In genomic region chr18:51911582-51911981, GRCh38 we compare ENCODE assay signal across 29 cellular contexts.
DNase-seq lines count a peak whose midpoint lies in the region; TF ChIP-seq lines count a peak whose summit lies in the region.
"Had no signal": no experiment of that assay in that cellular context is flagged by ENCODE, and none has a peak within 500 bp of the region (broad histone marks: within the 10 kb centered on the region; RNA-seq: fewer than 3 reads in every experiment).

No MANE protein-coding gene starts in this region.

- no peak for TF ChIP-seq RAD21 in neural cell (conservative IDR thresholded peaks at IDR 0.05)

- TF ChIP-seq POLR2A in breast epithelium (IDR thresholded peaks at IDR 0.05), result no peak

- intact Hi-C loops in breast epithelium (cut with DNase I; ENCODE audit: low total_unique reads), result no loop called here

- H3K9me3 ChIP-seq in neural cell (ENCODE audit: low read length) (no peaks in the 10 kb centered on the region), breast epithelium (no peaks in the 10 kb centered on the region)
- H3K9me3 ChIP-seq: A549; BE2C; BLaER1; BLaER1 treated with 17β-estradiol and CSF1 and Interleukin-3, amounts not matched to agents 10 nM and 100 nM; Caco-2 had no signal

- peak overlapping the region; percentile 83 for H3K27ac ChIP-seq in neural cell (ENCODE audit: low read length)
- no peak overlapping the region for H3K27ac ChIP-seq in breast epithelium
- H3K27ac ChIP-seq: 22Rv1; A549; BLaER1; BLaER1 treated with 17β-estradiol and CSF1 and Interleukin-3, amounts not matched to agents 10 nM and 100 nM; C4-2B had no signal

- peak overlapping the region; percentile 17 for H3K4me2 ChIP-seq in neural cell (ENCODE audit: low read length)
- H3K4me2 ChIP-seq: A549; BLaER1; BLaER1 treated with 17β-estradiol and CSF1 and Interleukin-3, amounts not matched to agents 10 nM and 100 nM had no signal

- H3F3A ChIP-seq in neural cell (ENCODE audit: insufficient read depth, low read length, poor library complexity, severe bottlenecking), result peaks cover 5% of the 10 kb centered on the region

- no peaks in the 10 kb centered on the region for H3K36me3 ChIP-seq in neural cell (ENCODE audit: insufficient read depth, low read length)
- H3K36me3 ChIP-seq in breast epithelium, result no peaks in the 10 kb centered on the region
- H3K36me3 ChIP-seq: BE2C; BLaER1; BLaER1 treated with 17β-estradiol and CSF1 and Interleukin-3, amounts not matched to agents 10 nM and 100 nM had no signal

- DNase-seq in putamen (ENCODE audit: low spot score), result peak; percentile 17
- DNase-seq in breast epithelium (ENCODE audit: low spot score in 2 of 2), result no peak
- no peak for DNase-seq in stimulated activated CD4-positive, alpha-beta T cell treated with anti-CD3 and anti-CD28 coated beads, Interleukin-15, amount 100 ng/mL, for 24 hours
- DNase-seq: 8988T; ACHN; AML-193; BE2C; C1 segment of cervical spinal cord; Caco-2; Calu3; CD4-positive, alpha-beta memory T cell; CD4-positive, alpha-beta T cell; CD4-positive, CD25-positive, alpha-beta regulatory T cell; CD8-positive, alpha-beta memory T cell; CD8-positive, alpha-beta T cell; COR-L47; DMS 273 treated with DMSO at 0.1 percent for 48 hours; DMS153; DMS53; DMS79; DMS79 treated with DMSO at 0.1 percent for 48 hours; DND-41; EL had no signal

- peak overlapping the region; percentile 14 for H3K9ac ChIP-seq in neural cell (ENCODE audit: low read length)
- H3K9ac ChIP-seq: BLaER1; BLaER1 treated with 17β-estradiol and CSF1 and Interleukin-3, amounts not matched to agents 10 nM and 100 nM had no signal

- H3K79me2 ChIP-seq in neural cell (replicated peaks; ENCODE audit: insufficient read depth, low read length), result no peaks in the 10 kb centered on the region

- TF ChIP-seq CTCF in neural cell (IDR thresholded peaks at IDR 0.05; ENCODE audit: poor library complexity, severe bottlenecking), result no peak
- no peak for TF ChIP-seq CTCF in breast epithelium (IDR thresholded peaks at IDR 0.05)

- H3K4me3 ChIP-seq in neural cell (ENCODE audit: low read length) (peak overlapping the region; percentile 33), breast epithelium (no peak overlapping the region)
- H3K4me3 ChIP-seq: A549; BLaER1; BLaER1 treated with 17β-estradiol and CSF1 and Interleukin-3, amounts not matched to agents 10 nM and 100 nM had no signal

- peak; percentile 76 for TF ChIP-seq EP300 in neural cell (conservative IDR thresholded peaks at IDR 0.05; ENCODE audit: poor library complexity, severe bottlenecking)

- no peaks in the 10 kb centered on the region for H3K27me3 ChIP-seq in neural cell (ENCODE audit: insufficient read depth, low read depth, low read length)
- no peaks in the 10 kb centered on the region for H3K27me3 ChIP-seq in breast epithelium
- H3K27me3 ChIP-seq: BE2C; BLaER1; BLaER1 treated with 17β-estradiol and CSF1 and Interleukin-3, amounts not matched to agents 10 nM and 100 nM had no signal

- H4K20me1 ChIP-seq in neural cell (ENCODE audit: insufficient read depth), result no peaks in the 10 kb centered on the region
- H4K20me1 ChIP-seq: BLaER1; BLaER1 treated with 17β-estradiol and CSF1 and Interleukin-3, amounts not matched to agents 10 nM and 100 nM had no signal

- no peaks in the 10 kb centered on the region for H3K9me2 ChIP-seq in neural cell (ENCODE audit: insufficient read depth, low read length)

- H2AFZ ChIP-seq in neural cell (ENCODE audit: low read depth, low read length), result no peak overlapping the region

- H3K4me1 ChIP-seq in breast epithelium, result no peaks in the 10 kb centered on the region
- H3K4me1 ChIP-seq: A549; BE2C; BLaER1; BLaER1 treated with 17β-estradiol and CSF1 and Interleukin-3, amounts not matched to agents 10 nM and 100 nM; Caco-2 had no signal

TF ChIP-seq in neural cell, 6 proteins besides CTCF, POLR2A, EP300 and RAD21:
- TF ChIP-seq TAF1 (IDR thresholded peaks at IDR 0.05; ENCODE audit: low read depth) (no peak), MXI1 (conservative IDR thresholded peaks at IDR 0.05; ENCODE audit: poor library complexity, severe bottlenecking) (no peak), SMC3 (conservative IDR thresholded peaks at IDR 0.05; ENCODE audit: poor library complexity) (no peak), REST (IDR thresholded peaks at IDR 0.05; ENCODE audit: borderline replicate concordance) (no peak), EZH2 (IDR thresholded peaks at IDR 0.05; ENCODE audit: borderline replicate concordance, insufficient read depth, low read length, poor library complexity, severe bottlenecking) (no peak), POLR2AphosphoS5 (IDR thresholded peaks at IDR 0.05) (peak; percentile 55)
